In genomic region chr4:12672320-12672719, GRCh38 we compare ENCODE assay signal across 27 cellular contexts.
A peak's percentile ranks its signal among the peaks of the same experiment; 100 is the strongest.
DNase-seq lines count a peak whose midpoint lies in the region; TF ChIP-seq lines count a peak whose summit lies in the region.
"Had no signal": no experiment of that assay in that cellular context is flagged by ENCODE, and none has a peak within 500 bp of the region (broad histone marks: within the 10 kb centered on the region; RNA-seq: fewer than 3 reads in every experiment).

No MANE protein-coding gene starts in this region.

- DNase-seq in NK-92 (lab: John Stamatoyannopoulos, UW; ENCODE audit: unreplicated experiment) = no peak
- DNase-seq: 8988T; ACHN; AML-193; BE2C; C1 segment of cervical spinal cord; Caco-2; Calu3; CD4-positive, alpha-beta memory T cell; CD4-positive, alpha-beta T cell; CD4-positive, CD25-positive, alpha-beta regulatory T cell; CD8-positive, alpha-beta memory T cell; CD8-positive, alpha-beta T cell; COR-L47; DMS 273 treated with DMSO at 0.1 percent for 48 hours; DMS153; DMS53; DMS79; DMS79 treated with DMSO at 0.1 percent for 48 hours; DND-41; EL had no signal

- no peaks in the 10 kb centered on the region for H3K9me2 ChIP-seq in neural cell (ENCODE audit: insufficient read depth, low read length)

- H3K9me3 ChIP-seq in neural cell (ENCODE audit: low read length) = peaks cover 3% of the 10 kb centered on the region
- H3K9me3 ChIP-seq: A549, BE2C, Caco-2 had no signal

- no peak overlapping the region for H3K4me3 ChIP-seq in neural cell (ENCODE audit: low read length)
- H3K4me3 ChIP-seq: A549; BLaER1; BLaER1 treated with 17β-estradiol and CSF1 and Interleukin-3, amounts not matched to agents 10 nM and 100 nM had no signal

- H2AFZ ChIP-seq in neural cell (ENCODE audit: low read depth, low read length) = no peak overlapping the region

- no peaks in the 10 kb centered on the region for H4K20me1 ChIP-seq in neural cell (ENCODE audit: insufficient read depth)
- H4K20me1 ChIP-seq: BLaER1; BLaER1 treated with 17β-estradiol and CSF1 and Interleukin-3, amounts not matched to agents 10 nM and 100 nM had no signal

- H3K27me3 ChIP-seq in neural cell (ENCODE audit: insufficient read depth, low read depth, low read length) = no peaks in the 10 kb centered on the region
- H3K27me3 ChIP-seq: BE2C; BLaER1; BLaER1 treated with 17β-estradiol and CSF1 and Interleukin-3, amounts not matched to agents 10 nM and 100 nM had no signal

- no peak overlapping the region for H3K9ac ChIP-seq in neural cell (ENCODE audit: low read length)
- H3K9ac ChIP-seq: BLaER1; BLaER1 treated with 17β-estradiol and CSF1 and Interleukin-3, amounts not matched to agents 10 nM and 100 nM had no signal

- H3K4me2 ChIP-seq in neural cell (ENCODE audit: low read length) = no peak overlapping the region
- H3K4me2 ChIP-seq: A549; BLaER1; BLaER1 treated with 17β-estradiol and CSF1 and Interleukin-3, amounts not matched to agents 10 nM and 100 nM had no signal

- peak; percentile 96 for TF ChIP-seq EP300 in neural cell (conservative IDR thresholded peaks at IDR 0.05; ENCODE audit: poor library complexity, severe bottlenecking)

- no peak for TF ChIP-seq RAD21 in neural cell (conservative IDR thresholded peaks at IDR 0.05)

- TF ChIP-seq CTCF in neural cell (IDR thresholded peaks at IDR 0.05; ENCODE audit: poor library complexity, severe bottlenecking) = no peak

- no peaks in the 10 kb centered on the region for H3K36me3 ChIP-seq in neural cell (ENCODE audit: insufficient read depth, low read length)
- H3K36me3 ChIP-seq: BE2C; BLaER1; BLaER1 treated with 17β-estradiol and CSF1 and Interleukin-3, amounts not matched to agents 10 nM and 100 nM had no signal

- peak overlapping the region; percentile 11 for H3K27ac ChIP-seq in neural cell (ENCODE audit: low read length)
- H3K27ac ChIP-seq: 22Rv1; A549; BLaER1; BLaER1 treated with 17β-estradiol and CSF1 and Interleukin-3, amounts not matched to agents 10 nM and 100 nM; C4-2B had no signal

- no peaks in the 10 kb centered on the region for H3F3A ChIP-seq in neural cell (ENCODE audit: insufficient read depth, low read length, poor library complexity, severe bottlenecking)

- H3K79me2 ChIP-seq in neural cell (replicated peaks; ENCODE audit: insufficient read depth, low read length) = no peaks in the 10 kb centered on the region

TF ChIP-seq in neural cell, 6 proteins besides CTCF, POLR2A, EP300 and RAD21:
- TF ChIP-seq REST (IDR thresholded peaks at IDR 0.05; ENCODE audit: borderline replicate concordance) (peak; percentile 14), POLR2AphosphoS5 (IDR thresholded peaks at IDR 0.05) (peak; percentile 70), TAF1 (IDR thresholded peaks at IDR 0.05; ENCODE audit: low read depth) (no peak)
TF ChIP-seq in neural cell: peak in this region for 2.
